Comparison of ENCODE assay signal across 34 cellular contexts in genomic region chr10:76858721-76859120, GRCh38.
"Had no signal": no experiment of that assay in that cellular context is flagged by ENCODE, and none has a peak within 500 bp of the region (broad histone marks: within the 10 kb centered on the region; RNA-seq: fewer than 3 reads in every experiment).

No MANE protein-coding gene starts in this region.

- DNase-seq: Kasumi-1, MG63, MM.1S, MV-4-11, NCI-H1048, NCI-H1092, NCI-H1092 treated with DMSO at 0.1 percent for 48 hours, NCI-H1105, NCI-H1105 treated with DMSO at 0.1 percent for 48 hours, NCI-H1417, NCI-H1417 treated with DMSO at 0.1 percent for 48 hours, NCI-H1436, NCI-H1436 treated with DMSO at 0.1 percent for 48 hours, NCI-H146, NCI-H1694, NCI-H1694 treated with DMSO at 0.1 percent for 48 hours, NCI-H187, NCI-H187 treated with DMSO at 0.1 percent for 48 hours, NCI-H1930, NCI-H2029, NCI-H2029 treated with DMSO at 0.1 percent for 48 hours, NCI-H2081, NCI-H2081 treated with DMSO at 0.1 percent for 48 hours, NCI-H2107, NCI-H2171, NCI-H2171 treated with DMSO at 0.1 percent for 48 hours, NCI-H2227 treated with DMSO at 0.1 percent for 48 hours, NCI-H226, NCI-H345, NCI-H446, NCI-H446 treated with DMSO at 0.1 percent for 48 hours, NCI-H510A, NCI-H510A treated with DMSO at 0.1 percent for 48 hours, NCI-H524 had no signal

- H3K4me3 ChIP-seq: MG63 had no signal

- H3K27me3 ChIP-seq: MG63 had no signal

- H3K36me3 ChIP-seq: MG63 had no signal

- H3K9me3 ChIP-seq: MG63 had no signal
